Comparison of ENCODE assay signal across 19 cellular contexts in the genomic region with DNA sequence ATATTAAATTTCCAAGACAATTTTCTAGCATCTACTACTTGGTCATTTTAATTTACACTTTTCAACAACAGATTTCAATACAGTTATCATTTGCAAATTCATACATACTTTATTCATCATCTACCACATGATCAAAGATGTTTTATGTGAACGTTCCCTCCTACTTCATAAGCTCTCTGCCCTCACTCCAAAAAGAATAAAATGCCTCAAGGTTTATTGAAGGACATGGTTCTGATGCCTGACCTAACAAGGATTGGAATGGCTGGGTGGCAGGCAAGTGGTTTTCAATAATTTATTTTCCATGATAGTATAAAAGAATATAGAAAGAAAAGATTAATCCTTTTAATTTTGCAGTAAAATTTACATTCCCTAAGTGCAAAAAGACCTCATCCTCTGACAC. TPM values are rescaled to one million over a fixed set of nuclear protein-coding genes. Genes with fewer than 3 reads are reported as not detected.
DNase-seq lines count a peak whose midpoint lies in the region; ATAC-seq, FAIRE-seq and TF ChIP-seq lines count a peak whose summit lies in the region.
"Had no signal": no experiment of that assay in that cellular context is flagged by ENCODE, and none has a peak within 500 bp of the region (broad histone marks: within the 10 kb centered on the region; RNA-seq: fewer than 3 reads in every experiment).

No MANE protein-coding gene starts in this region.

- DNase-seq in DMS 273 treated with DMSO at 0.1 percent for 48 hours (lab: John Stamatoyannopoulos, UW) (peak; percentile 53), HFFc6 (no peak), OCI-M1 (lab: John Stamatoyannopoulos, UW) (peak; percentile 42), GM10248 (ENCODE audit: extremely low spot score) (no peak), RPMI8226 (no peak), left cardiac atrium (no peak)
- DNase-seq: activated CD4-positive, alpha-beta T cell treated with anti-CD3 and anti-CD28 coated beads for 36 hours; activated T-cell treated with anti-CD3 and anti-CD28 coated beads, Interleukin-2, amount 50 U/mL, for 72 hours; amniotic stem cell; CD8-positive, alpha-beta memory T cell; cortex of kidney; mesendoderm; MM.1S; NK-92 treated with Interleukin-12 subunit alpha and Interleukin-12 subunit beta, amount 100 ng/mL, for 24 hours; nucleus accumbens; small intestine; T-cell had no signal

- TF ChIP-seq CTCF in HFFc6 (IDR thresholded peaks at IDR 0.05), result no peak
- TF ChIP-seq CTCF in GM10248 (IDR thresholded peaks at IDR 0.05; ENCODE audit: control extremely low read depth, extremely low read depth, low read depth, missing control alignments), result no peak

- H3K27me3 Mint-ChIP-seq in HFFc6 (ENCODE audit: insufficient read depth), result no peaks in the 10 kb centered on the region

- peaks cover 59% of the 10 kb centered on the region for H3K4me1 Mint-ChIP-seq in HFFc6 (ENCODE audit: low read depth)

- peaks cover 22% of the 10 kb centered on the region for H3K36me3 Mint-ChIP-seq in HFFc6 (ENCODE audit: low read depth)
- H3K36me3 Mint-ChIP-seq: T-cell had no signal

- CTCF ChIA-PET in GM10248 (lab: Yijun Ruan, JAX), result no interaction called here

- H3K27ac Mint-ChIP-seq in HFFc6, result peak overlapping the region; percentile 8; the same call in 1 of the 2 replicates
- H3K27ac Mint-ChIP-seq: activated CD4-positive, alpha-beta T cell treated with anti-CD3 and anti-CD28 coated beads for 36 hours; activated T-cell treated with anti-CD3 and anti-CD28 coated beads, Interleukin-2, amount 50 U/mL, for 72 hours had no signal

- H3K4me3 Mint-ChIP-seq in HFFc6, result no peak overlapping the region

- POLR2A ChIA-PET in GM10248 (lab: Yijun Ruan, JAX), result no interaction called here

- no peak for ATAC-seq in left cardiac atrium
- ATAC-seq in HG03139 (IDR thresholded peaks at IDR 0.05; ENCODE audit: unreplicated experiment), result no peak
- ATAC-seq: T-cell had no signal

- intact Hi-C loops in left cardiac atrium (cut with DNase I), result no loop called here

- H3K9me3 Mint-ChIP-seq in HFFc6, result no peaks in the 10 kb centered on the region
- H3K9me3 Mint-ChIP-seq: activated T-cell treated with anti-CD3 and anti-CD28 coated beads, Interleukin-2, amount 50 U/mL, for 72 hours; CD8-positive, alpha-beta memory T cell; T-cell had no signal

- FAIRE-seq in islet of Langerhans (lab: Jason Lieb, UNC), result peak; percentile 13

RNA-seq across cellular contexts. Expression of gene CDKN2C, which starts 5.4 kb away (rescaled TPM):
- total RNA-seq in HFFc6 (2021; fragmentation: NEBNext Ultra II Directional; extraction: Animal tissue kit (Norgen Biotek cat#: 25700)), result 10 to 100 TPM; 13.1 to 26.7 (median 24.9) TPM
- 10 to 100 TPM; 10.0 to 19.1 TPM for total RNA-seq in left cardiac atrium

RNA-seq across cellular contexts. Expression of gene FAF1, which starts 15.4 kb away (rescaled TPM):
- 10 to 100 TPM; 60.1 to 79.1 (median 67.8) TPM for total RNA-seq in HFFc6 (2021; fragmentation: NEBNext Ultra II Directional; extraction: Animal tissue kit (Norgen Biotek cat#: 25700))
- total RNA-seq in left cardiac atrium, result 10 to 100 TPM; 71.2 to 76.8 TPM

Comparison
In these comparisons a context has a peak if more than half of its experiments do, and no peak if none do; other contexts are left out.
1. DNase-seq: peak in DMS 273 treated with DMSO at 0.1 percent for 48 hours (single experiment) and OCI-M1 (single experiment); none in HFFc6 (single experiment), GM10248 (single experiment), RPMI8226 (single experiment) and left cardiac atrium (single experiment).